ENCODE assay signal across 1 cellular context in genomic region chr12:115912440-115912839, GRCh38.
A peak's percentile ranks its signal among the peaks of the same experiment; 100 is the strongest.
TF ChIP-seq lines count a peak whose summit lies in the region.

No MANE protein-coding gene starts in this region.

TF ChIP-seq in liver, 16 proteins besides CTCF, POLR2A, EP300 and RAD21 (continued from another document):
- no peak for TF ChIP-seq GABPA (IDR thresholded peaks at IDR 0.05 in 1 of 2, conservative IDR thresholded peaks at IDR 0.05 in 1 of 2)
- TF ChIP-seq HNF4A (conservative IDR thresholded peaks at IDR 0.05) = peak; percentile 61 to 75
- TF ChIP-seq JUND (IDR thresholded peaks at IDR 0.05) = no peak
- TF ChIP-seq ZBTB33 (IDR thresholded peaks at IDR 0.05) = no peak
- TF ChIP-seq NR2F2 (IDR thresholded peaks at IDR 0.05) = no peak
- TF ChIP-seq FOXA1 (IDR thresholded peaks at IDR 0.05) = no peak
- TF ChIP-seq, protein P1, sequence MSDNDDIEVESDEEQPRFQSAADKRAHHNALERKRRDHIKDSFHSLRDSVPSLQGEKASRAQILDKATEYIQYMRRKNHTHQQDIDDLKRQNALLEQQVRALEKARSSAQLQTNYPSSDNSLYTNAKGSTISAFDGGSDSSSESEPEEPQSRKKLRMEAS (IDR thresholded peaks at IDR 0.05) = no peak
- TF ChIP-seq ATF3 (IDR thresholded peaks at IDR 0.05) = no peak
- no peak for TF ChIP-seq EGR1 (IDR thresholded peaks at IDR 0.05; ENCODE audit: low read depth in 2 of 2)
- TF ChIP-seq FOXA2 (IDR thresholded peaks at IDR 0.05) = no peak
- TF ChIP-seq SP1 (IDR thresholded peaks at IDR 0.05) = no peak
- TF ChIP-seq YY1 (IDR thresholded peaks at IDR 0.05) = no peak
